In the genomic region with DNA sequence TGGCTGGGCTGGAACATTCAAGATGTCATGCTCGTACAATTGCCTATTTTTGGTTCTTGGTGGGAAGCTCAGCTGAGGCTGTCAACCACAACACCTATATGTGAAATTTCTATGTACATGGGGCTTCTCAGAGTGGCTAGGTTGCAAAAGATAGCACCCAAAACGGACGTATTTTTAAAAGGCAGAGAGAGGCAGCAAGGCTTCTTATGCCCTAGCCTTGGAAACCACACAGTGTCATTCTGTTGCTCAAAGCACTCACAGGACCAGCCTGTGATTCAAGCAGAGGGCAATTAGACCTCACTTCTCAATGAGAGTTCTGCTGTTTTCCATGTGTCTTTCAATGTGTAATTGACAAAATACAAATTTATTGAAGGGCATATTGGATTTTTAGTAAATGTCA, we compare ENCODE assay signal across 20 cellular contexts.
"Had no signal": no experiment of that assay in that cellular context is flagged by ENCODE, and none has a peak within 500 bp of the region (broad histone marks: within the 10 kb centered on the region; RNA-seq: fewer than 3 reads in every experiment).

No MANE protein-coding gene starts in this region.

- ATAC-seq: effector memory CD8-positive, alpha-beta T cell; left ventricle myocardium superior; lower lobe of right lung; mucosa of descending colon; stimulated activated effector memory CD8-positive, alpha-beta T cell treated with anti-CD3 and anti-CD28 coated beads, Interleukin-12 subunit alpha, Interleukin-12 subunit beta, amount 100 ng/mL, for 72 hours had no signal

- H3K36me3 Mint-ChIP-seq: naive B cell; stimulated activated effector memory CD8-positive, alpha-beta T cell treated with anti-CD3 and anti-CD28 coated beads, Interleukin-12 subunit alpha, Interleukin-12 subunit beta, amount 100 ng/mL, for 72 hours had no signal

- H3K27ac Mint-ChIP-seq: effector memory CD8-positive, alpha-beta T cell; naive B cell; nephron progenitor cell; stimulated activated effector memory CD8-positive, alpha-beta T cell treated with anti-CD3 and anti-CD28 coated beads, Interleukin-12 subunit alpha, Interleukin-12 subunit beta, amount 100 ng/mL, for 72 hours had no signal

- H3K4me3 Mint-ChIP-seq: effector memory CD8-positive, alpha-beta T cell; naive B cell; nephron progenitor cell; stimulated activated effector memory CD8-positive, alpha-beta T cell treated with anti-CD3 and anti-CD28 coated beads, Interleukin-12 subunit alpha, Interleukin-12 subunit beta, amount 100 ng/mL, for 72 hours had no signal

- H3K27me3 ChIP-seq: right atrium auricular region, sigmoid colon, stomach, thyroid gland, vagina had no signal

- H3K27me3 Mint-ChIP-seq: naive B cell had no signal

- H3K36me3 ChIP-seq: lower lobe of right lung, prostate gland, right atrium auricular region, sigmoid colon, stomach, thyroid gland, vagina had no signal

- H3K27ac ChIP-seq: lower lobe of right lung, prostate gland, right atrium auricular region, sigmoid colon, stomach, thyroid gland, vagina had no signal

- H3K9me3 Mint-ChIP-seq: effector memory CD8-positive, alpha-beta T cell; naive B cell; nephron progenitor cell; stimulated activated effector memory CD8-positive, alpha-beta T cell treated with anti-CD3 and anti-CD28 coated beads, Interleukin-12 subunit alpha, Interleukin-12 subunit beta, amount 100 ng/mL, for 72 hours had no signal

- DNase-seq: cortex of kidney; effector memory CD8-positive, alpha-beta T cell; hypothalamus; left ventricle myocardium superior; lower lobe of right lung; mucosa of descending colon; naive B cell; nephron progenitor cell; nucleus accumbens; sigmoid colon; stimulated activated CD4-positive, alpha-beta T cell treated with anti-CD3 and anti-CD28 coated beads, Interleukin-2, amount 100 ng/mL, for 24 hours; stimulated activated CD4-positive, alpha-beta T cell treated with anti-CD3 and anti-CD28 coated beads, Interleukin-4, amount 100 ng/mL, for 24 hours; stimulated activated naive CD4-positive, alpha-beta T cell treated with Interleukin-2 at 50 U/mL for 16 hours; stomach; thyroid gland; trophoblast cell had no signal

- H3K9me3 ChIP-seq: lower lobe of right lung, mucosa of descending colon, prostate gland, right atrium auricular region, sigmoid colon, stomach, thyroid gland, vagina had no signal

- H3K4me1 Mint-ChIP-seq: naive B cell; nephron progenitor cell; stimulated activated effector memory CD8-positive, alpha-beta T cell treated with anti-CD3 and anti-CD28 coated beads, Interleukin-12 subunit alpha, Interleukin-12 subunit beta, amount 100 ng/mL, for 72 hours had no signal

- H3K4me1 ChIP-seq: lower lobe of right lung, prostate gland, right atrium auricular region, sigmoid colon, stomach, thyroid gland, vagina had no signal

- H3K4me3 ChIP-seq: lower lobe of right lung, mucosa of descending colon, prostate gland, right atrium auricular region, sigmoid colon, stomach, thyroid gland, vagina had no signal
